ENCODE assay signal across 26 cellular contexts in the genomic region with DNA sequence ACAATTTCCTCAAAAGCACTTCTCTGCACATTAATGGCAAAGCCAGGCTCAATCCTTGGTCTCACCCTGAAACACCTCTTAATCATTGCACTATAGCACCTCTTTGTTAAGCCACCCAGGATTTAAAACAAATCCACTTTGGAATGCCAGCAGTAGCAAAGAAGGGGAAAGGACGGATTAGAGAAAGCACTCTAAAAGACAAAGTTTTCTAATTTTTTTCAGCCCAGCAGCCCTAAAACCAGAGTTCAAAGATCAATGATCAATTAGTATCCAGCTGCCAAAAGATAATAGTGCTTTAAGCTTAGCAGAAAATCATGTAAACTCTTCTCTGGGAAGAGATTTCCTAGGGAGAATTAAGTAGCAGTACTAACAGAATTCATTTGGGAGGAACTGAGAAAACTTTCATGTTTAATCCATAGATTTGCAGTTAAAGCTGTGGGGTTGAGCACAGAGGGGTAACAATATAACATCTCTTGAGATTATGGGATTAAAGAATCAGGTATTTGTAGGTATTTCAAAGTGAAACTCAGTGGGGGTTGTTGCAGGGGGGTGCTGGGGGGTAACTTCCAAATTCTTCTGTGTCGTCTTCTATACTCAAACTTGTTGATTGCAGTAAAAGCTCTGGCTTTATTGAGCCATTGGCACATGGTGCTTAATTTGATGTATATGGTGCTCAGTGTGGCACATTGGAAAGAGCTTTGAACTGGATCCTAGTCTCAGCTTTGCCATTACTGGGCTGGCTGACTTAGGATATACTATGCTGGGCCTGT.
"Had no signal": no experiment of that assay in that cellular context is flagged by ENCODE, and none has a peak within 500 bp of the region (broad histone marks: within the 10 kb centered on the region; RNA-seq: fewer than 3 reads in every experiment).

No MANE protein-coding gene starts in this region.

- H3K4me1 ChIP-seq: gastrocnemius medialis, heart left ventricle, left lung, parathyroid adenoma, right atrium auricular region, thyroid gland had no signal

- H3K79me2 ChIP-seq: hepatocyte, parathyroid adenoma had no signal

- H3K27me3 ChIP-seq: gastrocnemius medialis, heart left ventricle, hepatocyte, left lung, neutrophil, right atrium auricular region, thyroid gland had no signal

- H3K9me3 ChIP-seq: gastrocnemius medialis, left lung, neutrophil, thyroid gland had no signal

- H3K36me3 ChIP-seq: gastrocnemius medialis, heart left ventricle, left lung, neutrophil, right atrium auricular region, thyroid gland had no signal

- H3K27ac ChIP-seq: coronary artery, epithelial cell of prostate, gastrocnemius medialis, heart left ventricle, hepatocyte, left lung, neutrophil, parathyroid adenoma, right atrium auricular region, thyroid gland had no signal

- H3K4me3 ChIP-seq: coronary artery, gastrocnemius medialis, heart left ventricle, hepatocyte, left lung, right atrium auricular region, smooth muscle cell, thyroid gland had no signal

- ATAC-seq: esophagus mucosa; gastrocnemius medialis; heart left ventricle; left lung; naive thymus-derived CD8-positive, alpha-beta T cell; sciatic nerve; stimulated activated naive CD8-positive, alpha-beta T cell treated with anti-CD3 and anti-CD28 coated beads, Interleukin-15, amount 100 ng/mL, for 72 hours had no signal

- H3K9ac ChIP-seq: parathyroid adenoma had no signal

- H3K4me2 ChIP-seq: hepatocyte, smooth muscle cell had no signal

- DNase-seq: dermis blood vessel endothelial cell; effector CD4-positive, alpha-beta T cell; foreskin fibroblast; gastrocnemius medialis; heart left ventricle; kidney; left lung; naive thymus-derived CD8-positive, alpha-beta T cell; nephron progenitor cell; stimulated activated CD4-positive, alpha-beta T cell treated with anti-CD3 and anti-CD28 coated beads, Interleukin-12 subunit alpha, Interleukin-12 subunit beta, amount 100 ng/mL, for 4 hours; stimulated activated CD4-positive, alpha-beta T cell treated with anti-CD3 and anti-CD28 coated beads, Interleukin-1b, Interleukin-23, amount 100 ng/mL, for 48 hours; stimulated activated CD4-positive, alpha-beta T cell treated with anti-CD3 and anti-CD28 coated beads, Interleukin-4, amount 100 ng/mL, for 1 hour; stimulated activated CD8-positive, alpha-beta memory T cell treated with anti-CD3 and anti-CD28 coated beads, Interleukin-4, amount 100 ng/mL, for 48 hours; stimulated activated naive CD4-positive, alpha-beta T cell; stimulated activated naive CD8-positive, alpha-beta T cell treated with anti-CD3 and anti-CD28 coated beads, Interleukin-15, amount 100 ng/mL, for 72 hours; thyroid gland; trophoblast cell had no signal
